ENCODE assay signal across 38 cellular contexts in the genomic region with DNA sequence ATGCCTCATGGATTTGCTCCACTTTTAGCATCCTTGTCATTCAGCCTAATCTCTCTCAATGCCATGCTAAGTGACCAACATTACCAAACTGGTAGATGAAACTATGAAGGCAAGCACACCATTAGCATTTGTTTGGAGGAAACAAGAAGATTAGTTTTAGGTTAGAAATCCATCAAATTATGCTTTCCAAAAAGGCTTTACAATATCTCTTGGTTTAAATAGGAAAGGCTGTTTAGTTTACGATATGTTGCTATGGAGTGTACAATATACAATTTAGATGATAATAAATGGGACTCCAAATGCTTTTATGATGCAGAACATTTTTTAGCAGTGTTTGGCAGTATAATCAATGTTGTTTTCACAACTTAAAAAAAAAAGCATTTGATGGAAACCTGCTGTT. TPM values are rescaled to one million over a fixed set of nuclear protein-coding genes. Genes with fewer than 3 reads are reported as not detected.
"Had no signal": no experiment of that assay in that cellular context is flagged by ENCODE, and none has a peak within 500 bp of the region (broad histone marks: within the 10 kb centered on the region; RNA-seq: fewer than 3 reads in every experiment).

No MANE protein-coding gene starts in this region.

- H3K36me3 ChIP-seq: adrenal gland, brain microvascular endothelial cell, breast epithelium had no signal

- H3K4me1 ChIP-seq: adrenal gland, breast epithelium had no signal

- H3K27me3 ChIP-seq: adrenal gland, body of pancreas, brain microvascular endothelial cell, breast epithelium had no signal

- H3K36me3 Mint-ChIP-seq: activated CD4-positive, alpha-beta memory T cell treated with anti-CD3 and anti-CD28 coated beads for 36 hours; activated naive CD4-positive, alpha-beta T cell treated with anti-CD3 and anti-CD28 coated beads, Interleukin-2, amount 50 U/mL, for 72 hours; activated naive CD8-positive, alpha-beta T cell treated with anti-CD3 and anti-CD28 coated beads for 36 hours; T-cell had no signal

- H3K27me3 Mint-ChIP-seq: activated B cell treated with CpG ODN at 0.5 μM for 24 hours; activated naive CD8-positive, alpha-beta T cell treated with anti-CD3 and anti-CD28 coated beads for 36 hours had no signal

- H3K9me3 ChIP-seq: adrenal gland, body of pancreas, breast epithelium had no signal

- FAIRE-seq: astrocyte, TTC549 had no signal

- H3K4me3 ChIP-seq: adrenal gland, body of pancreas, breast epithelium had no signal

- H3K4me3 Mint-ChIP-seq: activated B cell treated with CpG ODN at 0.5 μM for 24 hours; activated CD4-positive, alpha-beta memory T cell treated with anti-CD3 and anti-CD28 coated beads for 36 hours; activated CD4-positive, alpha-beta T cell treated with anti-CD3 and anti-CD28 coated beads, Interleukin-2, amount 10 ng/mL, durations not matched to agents 24 days and 14 days; activated CD8-positive, alpha-beta T cell treated with anti-CD3 and anti-CD28 coated beads for 36 hours; activated naive CD4-positive, alpha-beta T cell treated with anti-CD3 and anti-CD28 coated beads for 36 hours; activated naive CD8-positive, alpha-beta T cell treated with anti-CD3 and anti-CD28 coated beads for 36 hours; activated T-cell treated with anti-CD3 and anti-CD28 coated beads, Interleukin-2, amount 50 U/mL, for 4 hours; activated T-cell treated with anti-CD3 and anti-CD28 coated beads, Interleukin-2, amount 50 U/mL, for 72 hours; activated T-helper 1 cell treated with anti-CD3 and anti-CD28 coated beads, Interleukin-12 subunit alpha, Interleukin-12 subunit beta, Interleukin-2, Interleukin-4 antibody, amounts not matched to agents 30 ng/mL and 10 ng/mL and 1 ng/mL, durations not matched to agents 14 hours and 24 hours and 36 hours; activated T-helper 17 cell treated with anti-CD3 and anti-CD28 coated beads, Interleukin-2, amount 50 U/mL, for 72 hours; T-cell; T-helper 17 cell had no signal

- H3K27ac Mint-ChIP-seq: activated B cell treated with CpG ODN at 0.5 μM for 24 hours; activated CD4-positive, alpha-beta memory T cell treated with anti-CD3 and anti-CD28 coated beads for 36 hours; activated CD4-positive, alpha-beta T cell treated with anti-CD3 and anti-CD28 coated beads, Interleukin-2, amount 10 ng/mL, durations not matched to agents 24 days and 14 days; activated CD8-positive, alpha-beta T cell treated with anti-CD3 and anti-CD28 coated beads for 36 hours; activated naive CD4-positive, alpha-beta T cell treated with anti-CD3 and anti-CD28 coated beads for 36 hours; activated naive CD4-positive, alpha-beta T cell treated with anti-CD3 and anti-CD28 coated beads, Interleukin-2, amount 50 U/mL, for 72 hours; activated naive CD8-positive, alpha-beta T cell treated with anti-CD3 and anti-CD28 coated beads for 36 hours; activated T-cell treated with anti-CD3 and anti-CD28 coated beads, Interleukin-2, amount 50 U/mL, for 72 hours; activated T-helper 1 cell treated with anti-CD3 and anti-CD28 coated beads, Interleukin-12 subunit alpha, Interleukin-12 subunit beta, Interleukin-2, Interleukin-4 antibody, amounts not matched to agents 30 ng/mL and 10 ng/mL and 1 ng/mL, durations not matched to agents 14 hours and 24 hours and 36 hours; activated T-helper 17 cell treated with anti-CD3 and anti-CD28 coated beads, Interleukin-2, amount 50 U/mL, for 72 hours; T-cell; T-helper 17 cell had no signal

- H3K9me3 Mint-ChIP-seq: activated B cell treated with CpG ODN at 0.5 μM for 24 hours; activated CD4-positive, alpha-beta memory T cell treated with anti-CD3 and anti-CD28 coated beads for 36 hours; activated CD4-positive, alpha-beta T cell treated with anti-CD3 and anti-CD28 coated beads, Interleukin-2, amount 10 ng/mL, durations not matched to agents 24 days and 14 days; activated CD8-positive, alpha-beta T cell treated with anti-CD3 and anti-CD28 coated beads for 36 hours; activated naive CD4-positive, alpha-beta T cell treated with anti-CD3 and anti-CD28 coated beads for 36 hours; activated naive CD4-positive, alpha-beta T cell treated with anti-CD3 and anti-CD28 coated beads, Interleukin-2, amount 50 U/mL, for 72 hours; activated naive CD8-positive, alpha-beta T cell treated with anti-CD3 and anti-CD28 coated beads for 36 hours; activated T-cell treated with anti-CD3 and anti-CD28 coated beads, Interleukin-2, amount 50 U/mL, for 4 hours; activated T-cell treated with anti-CD3 and anti-CD28 coated beads, Interleukin-2, amount 50 U/mL, for 72 hours; activated T-helper 1 cell treated with anti-CD3 and anti-CD28 coated beads, Interleukin-12 subunit alpha, Interleukin-12 subunit beta, Interleukin-2, Interleukin-4 antibody, amounts not matched to agents 30 ng/mL and 10 ng/mL and 1 ng/mL, durations not matched to agents 14 hours and 24 hours and 36 hours; activated T-helper 17 cell treated with anti-CD3 and anti-CD28 coated beads, Interleukin-2, amount 50 U/mL, for 72 hours; T-cell had no signal

- DNase-seq: activated B cell treated with CpG ODN at 0.5 μM for 24 hours; activated CD4-positive, alpha-beta memory T cell treated with anti-CD3 and anti-CD28 coated beads for 36 hours; activated CD4-positive, alpha-beta T cell treated with anti-CD3 and anti-CD28 coated beads for 4 hours; activated CD4-positive, alpha-beta T cell treated with anti-CD3 and anti-CD28 coated beads, Interleukin-2, amount 50 U/mL, for 1 hour; activated CD4-positive, alpha-beta T cell treated with anti-CD3 and anti-CD28 coated beads, Interleukin-2, amount 50 U/mL, for 4 hours; activated CD4-positive, CD25-positive, alpha-beta regulatory T cell treated with anti-CD3 and anti-CD28 coated beads, Interleukin-2, amount 50 U/mL, for 72 hours; activated CD8-positive, alpha-beta memory T cell treated with anti-CD3 and anti-CD28 coated beads, Interleukin-2, amount 50 U/mL, for 4 hours; activated CD8-positive, alpha-beta T cell treated with anti-CD3 and anti-CD28 coated beads for 36 hours; activated effector memory CD4-positive, alpha-beta T cell treated with anti-CD3 and anti-CD28 coated beads, Interleukin-2, amount 50 U/mL, for 16 hours; activated gamma-delta T cell treated with Interleukin-2 at 50 U/mL for 16 hours; activated naive CD4-positive, alpha-beta T cell; activated naive CD4-positive, alpha-beta T cell treated with anti-CD3 and anti-CD28 coated beads for 36 hours; activated naive CD4-positive, alpha-beta T cell treated with anti-CD3 and anti-CD28 coated beads, Interleukin-2, amount 50 U/mL, for 16 hours; activated naive CD8-positive, alpha-beta T cell treated with anti-CD3 and anti-CD28 coated beads for 36 hours; activated T-cell treated with anti-CD3 and anti-CD28 coated beads for 4 hours; activated T-cell treated with anti-CD3 and anti-CD28 coated beads, Interleukin-2, amount 50 U/mL, for 1 hour; activated T-cell treated with anti-CD3 and anti-CD28 coated beads, Interleukin-2, amount 50 U/mL, for 4 hours; activated T-cell treated with anti-CD3 and anti-CD28 coated beads, Interleukin-2, amount 50 U/mL, for 72 hours; adrenal gland; amniotic stem cell; aorta; body of pancreas; brain microvascular endothelial cell; central memory CD4-positive, alpha-beta T cell; T-cell; T-helper 17 cell had no signal

- H3K27ac ChIP-seq: adrenal gland, body of pancreas, brain microvascular endothelial cell, breast epithelium, VCaP had no signal

- H3K4me1 Mint-ChIP-seq: activated B cell treated with CpG ODN at 0.5 μM for 24 hours; activated CD4-positive, alpha-beta T cell treated with anti-CD3 and anti-CD28 coated beads, Interleukin-2, amount 10 ng/mL, durations not matched to agents 24 days and 14 days; activated T-helper 17 cell treated with anti-CD3 and anti-CD28 coated beads, Interleukin-2, amount 50 U/mL, for 72 hours had no signal

RNA-seq across cellular contexts. Expression of gene CTXN3, which starts 47.8 kb away (rescaled TPM):
- total RNA-seq: activated B cell treated with CpG ODN at 0.5 μM for 24 hours; activated CD4-positive, alpha-beta memory T cell treated with anti-CD3 and anti-CD28 coated beads for 36 hours; activated CD4-positive, alpha-beta T cell treated with anti-CD3 and anti-CD28 coated beads, Interleukin-2, amount 10 ng/mL, durations not matched to agents 24 days and 14 days; activated CD8-positive, alpha-beta memory T cell treated with anti-CD3 and anti-CD28 coated beads for 36 hours; activated CD8-positive, alpha-beta T cell treated with anti-CD3 and anti-CD28 coated beads for 36 hours; activated naive CD4-positive, alpha-beta T cell treated with anti-CD3 and anti-CD28 coated beads for 36 hours; activated naive CD4-positive, alpha-beta T cell treated with anti-CD3 and anti-CD28 coated beads, Interleukin-2, amount 50 U/mL, for 72 hours; activated naive CD8-positive, alpha-beta T cell treated with anti-CD3 and anti-CD28 coated beads for 36 hours; activated T-cell treated with anti-CD3 and anti-CD28 coated beads, Interleukin-2, amount 50 U/mL, for 4 hours; activated T-cell treated with anti-CD3 and anti-CD28 coated beads, Interleukin-2, amount 50 U/mL, for 72 hours; activated T-helper 1 cell treated with anti-CD3 and anti-CD28 coated beads, Interleukin-12 subunit alpha, Interleukin-12 subunit beta, Interleukin-2, Interleukin-4 antibody, amounts not matched to agents 30 ng/mL and 10 ng/mL and 1 ng/mL, durations not matched to agents 14 hours and 24 hours and 36 hours; activated T-helper 17 cell treated with anti-CD3 and anti-CD28 coated beads, Interleukin-2, amount 50 U/mL, for 72 hours; adrenal gland; aorta; astrocyte; body of pancreas; breast epithelium; cardiac septum; T-cell; T-helper 1 cell treated with Interleukin-12 subunit alpha and Interleukin-12 subunit beta and Interleukin-4 antibody, amounts not matched to agents 30 ng/mL and 1 ng/mL, for 36 hours; T-helper 17 cell; T-helper 2 cell treated with Interferon-gamma antibody and Interleukin-4, amounts not matched to agents 100 ng/mL and 5 ng/mL, for 36 hours had no signal
- polyA plus RNA-seq: adrenal gland, aorta had no signal
